10 cellular contexts compared by ENCODE assay signal in the genomic region with DNA sequence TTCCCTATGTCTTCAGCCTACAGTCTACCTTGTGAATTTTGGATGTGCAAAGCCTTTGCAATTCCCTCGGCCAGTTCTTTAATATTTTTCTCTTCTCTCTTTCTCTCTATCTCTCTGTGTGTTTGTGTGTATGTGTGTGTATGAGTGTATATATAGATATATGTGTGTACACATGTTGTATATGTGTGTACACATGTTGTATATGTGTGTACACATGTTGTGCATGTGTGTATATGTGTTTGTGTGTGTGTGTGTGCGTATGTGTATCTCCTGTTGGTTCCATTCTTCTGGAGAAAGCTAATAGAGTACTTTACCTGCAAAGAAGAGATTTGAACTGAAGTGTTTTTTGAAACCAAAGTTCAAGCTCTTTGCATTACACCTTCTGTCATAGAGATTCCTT.
"Had no signal": no experiment of that assay in that cellular context is flagged by ENCODE, and none has a peak within 500 bp of the region (broad histone marks: within the 10 kb centered on the region; RNA-seq: fewer than 3 reads in every experiment).

No MANE protein-coding gene starts in this region.

- DNase-seq: GM23248, GOT3, H7, H9, HCEC 1CT, HFFc6 had no signal

- H3K9me3 ChIP-seq: HAP-1 had no signal

- H3K9ac ChIP-seq: GM23248 had no signal

- H3K27ac ChIP-seq: GM23248 had no signal

- H3K4me1 ChIP-seq: HAP-1 had no signal

- H3K36me3 ChIP-seq: HAP-1 had no signal

- H3K4me3 ChIP-seq: GM23248, GM23338, HAP-1 had no signal

- H2AFZ ChIP-seq: GM23248, GM23338 had no signal

- FAIRE-seq: H1 had no signal

- ATAC-seq: GM23338, HCT116 had no signal

- H3K4me2 ChIP-seq: GM23338 had no signal
